ENCODE assay signal across 28 cellular contexts in genomic region chr22:30274061-30274812, GRCh38. TPM values are rescaled to one million over a fixed set of nuclear protein-coding genes. Genes with fewer than 3 reads are reported as not detected.
A peak's percentile ranks its signal among the peaks of the same experiment; 100 is the strongest.
DNase-seq lines count a peak whose midpoint lies in the region; ATAC-seq and TF ChIP-seq lines count a peak whose summit lies in the region.
"Had no signal": no experiment of that assay in that cellular context is flagged by ENCODE, and none has a peak within 500 bp of the region (broad histone marks: within the 10 kb centered on the region; RNA-seq: fewer than 3 reads in every experiment).

No MANE protein-coding gene starts in this region.

- intact Hi-C loops in natural killer cell (cut with micrococcal nuclease) = no loop called here

- H3K4me3 Mint-ChIP-seq in natural killer cell treated with Interleukin-12 subunit alpha and Interleukin-12 subunit beta and Interleukin-15 and Interleukin-18, amount 100 ng/mL, for 72 hours = no peak overlapping the region
- H3K4me3 Mint-ChIP-seq in natural killer cell = no peak overlapping the region
- no peak overlapping the region for H3K4me3 Mint-ChIP-seq in endodermal cell
- H3K4me3 Mint-ChIP-seq: stimulated activated naive B cell treated with anti-CD40 and anti-IgM and Interleukin-4, amounts not matched to agents 10 μg/mL and 1 μg/mL and 100 μg/mL, for 72 hours had no signal

- H3K36me3 ChIP-seq in KOPT-K1 (ENCODE audit: insufficient read depth, low read length) (peaks cover 31% of the 10 kb centered on the region), endodermal cell (ENCODE audit: control insufficient read depth, insufficient read depth, low read length) (no peaks in the 10 kb centered on the region)
- H3K36me3 ChIP-seq: gastroesophageal sphincter, Peyer's patch, right atrium auricular region, SJCRH30 had no signal

- H3K9me3 ChIP-seq in KOPT-K1 (ENCODE audit: insufficient read depth, low read length, poor library complexity, severe bottlenecking) (no peaks in the 10 kb centered on the region), endodermal cell (ENCODE audit: control insufficient read depth, low read length) (no peaks in the 10 kb centered on the region)
- H3K9me3 ChIP-seq: gastroesophageal sphincter, Peyer's patch, right atrium auricular region, SJCRH30, spleen, testis had no signal

- no peak overlapping the region for H3K4me3 ChIP-seq in endodermal cell (ENCODE audit: low read length)
- H3K4me3 ChIP-seq: coronary artery, gastroesophageal sphincter, Peyer's patch, right atrium auricular region, SJCRH30, testis had no signal

- H3K36me3 Mint-ChIP-seq in natural killer cell treated with Interleukin-12 subunit alpha and Interleukin-12 subunit beta and Interleukin-15 and Interleukin-18, amount 100 ng/mL, for 72 hours = no peaks in the 10 kb centered on the region
- H3K36me3 Mint-ChIP-seq in natural killer cell (no peaks in the 10 kb centered on the region), endodermal cell (ENCODE audit: low read depth) (no peaks in the 10 kb centered on the region)

- H3K27me3 Mint-ChIP-seq in natural killer cell treated with Interleukin-12 subunit alpha and Interleukin-12 subunit beta and Interleukin-15 and Interleukin-18, amount 100 ng/mL, for 72 hours = peaks cover 0 to 19% of the 10 kb centered on the region in 2 donors
- peaks cover 21 to 22% of the 10 kb centered on the region in 2 donors for H3K27me3 Mint-ChIP-seq in natural killer cell (ENCODE audit: low read depth in 2 of 2)
- H3K27me3 Mint-ChIP-seq in endodermal cell (ENCODE audit: insufficient read depth) = no peaks in the 10 kb centered on the region
- H3K27me3 Mint-ChIP-seq: activated T-helper 17 cell treated with anti-CD3 and anti-CD28 coated beads, Interleukin-2, amount 50 U/mL, for 72 hours had no signal

- H3K27ac Mint-ChIP-seq in natural killer cell treated with Interleukin-12 subunit alpha and Interleukin-12 subunit beta and Interleukin-15 and Interleukin-18, amount 100 ng/mL, for 72 hours = peak overlapping the region; percentile 38 to 47
- peak overlapping the region in 1 of 2 donors; percentile 67 for H3K27ac Mint-ChIP-seq in natural killer cell
- H3K27ac Mint-ChIP-seq in endodermal cell = peak overlapping the region; percentile 13
- H3K27ac Mint-ChIP-seq: activated T-helper 17 cell treated with anti-CD3 and anti-CD28 coated beads, Interleukin-2, amount 50 U/mL, for 72 hours had no signal

- ATAC-seq in natural killer cell treated with Interleukin-12 subunit alpha and Interleukin-12 subunit beta and Interleukin-15 and Interleukin-18, amount 100 ng/mL, for 72 hours = no peak
- no peak for ATAC-seq in natural killer cell
- ATAC-seq in GM21381 (IDR thresholded peaks at IDR 0.05; ENCODE audit: unreplicated experiment) = no peak
- ATAC-seq: activated T-helper 17 cell treated with anti-CD3 and anti-CD28 coated beads, Interleukin-2, amount 50 U/mL, for 72 hours; gastroesophageal sphincter; left lobe of liver; stimulated activated naive B cell treated with anti-CD40 and anti-IgM and Interleukin-4, amounts not matched to agents 10 μg/mL and 1 μg/mL and 100 μg/mL, for 72 hours had no signal

- TF ChIP-seq CTCF in natural killer cell (IDR thresholded peaks at IDR 0.05) = no peak
- no peak for TF ChIP-seq CTCF in endodermal cell (conservative IDR thresholded peaks at IDR 0.05)

- no peaks in the 10 kb centered on the region for H3K9me3 Mint-ChIP-seq in natural killer cell treated with Interleukin-12 subunit alpha and Interleukin-12 subunit beta and Interleukin-15 and Interleukin-18, amount 100 ng/mL, for 72 hours
- H3K9me3 Mint-ChIP-seq in natural killer cell (no peaks in the 10 kb centered on the region), endodermal cell (no peaks in the 10 kb centered on the region)
- H3K9me3 Mint-ChIP-seq: activated T-helper 17 cell treated with anti-CD3 and anti-CD28 coated beads, Interleukin-2, amount 50 U/mL, for 72 hours; stimulated activated naive B cell treated with anti-CD40 and anti-IgM and Interleukin-4, amounts not matched to agents 10 μg/mL and 1 μg/mL and 100 μg/mL, for 72 hours had no signal

- no peak overlapping the region for H3K9ac ChIP-seq in endodermal cell (ENCODE audit: extremely low read depth, low read length, poor library complexity, severe bottlenecking)
- H3K9ac ChIP-seq: parathyroid adenoma had no signal

- H3K4me1 ChIP-seq in endodermal cell (ENCODE audit: control insufficient read depth, insufficient read depth, low read length) = no peaks in the 10 kb centered on the region
- H3K4me1 ChIP-seq: SJCRH30 had no signal

- peaks cover 31 to 35% of the 10 kb centered on the region in 2 donors for H3K4me1 Mint-ChIP-seq in natural killer cell treated with Interleukin-12 subunit alpha and Interleukin-12 subunit beta and Interleukin-15 and Interleukin-18, amount 100 ng/mL, for 72 hours (ENCODE audit: low read depth in 2 of 2)
- H3K4me1 Mint-ChIP-seq in natural killer cell = peaks cover 18 to 39% of the 10 kb centered on the region in 2 donors
- peaks cover 4% of the 10 kb centered on the region for H3K4me1 Mint-ChIP-seq in endodermal cell

- WGBS in endodermal cell (ENCODE audit: insufficient coverage in 1 of 2, insufficient read length in 1 of 2), 2 experiments = 89 to 91% methylated on average over 11 to 14 of the region's 14 CpGs

- no peaks in the 10 kb centered on the region for H3K27me3 ChIP-seq in endodermal cell (ENCODE audit: control insufficient read depth, insufficient read depth, low read length, poor library complexity, severe bottlenecking)
- H3K27me3 ChIP-seq: gastroesophageal sphincter, Peyer's patch, right atrium auricular region, SJCRH30, testis had no signal

- DNase-seq in natural killer cell treated with Interleukin-12 subunit alpha and Interleukin-12 subunit beta and Interleukin-15 and Interleukin-18, amount 100 ng/mL, for 72 hours (ENCODE audit: low spot score) = no peak
- no peak for DNase-seq in natural killer cell
- no peak for DNase-seq in endodermal cell
- DNase-seq in HuH-7.5 (ENCODE audit: low spot score) = no peak
- no peak for DNase-seq in 8988T
- DNase-seq: activated CD4-positive, alpha-beta T cell treated with anti-CD3 and anti-CD28 coated beads for 48 hours; COR-L47; EL; HCEC 1CT; hippocampal formation; Karpas-422; MV-4-11; NCI-H1694 treated with DMSO at 0.1 percent for 48 hours; NCI-H526; Peyer's patch; SJCRH30; spleen; stimulated activated CD4-positive, alpha-beta T cell treated with anti-CD3 and anti-CD28 coated beads, Interleukin-4, amount 100 ng/mL, for 1 hour; stimulated activated naive B cell treated with anti-CD40 and anti-IgM and Interleukin-4, amounts not matched to agents 10 μg/mL and 1 μg/mL and 100 μg/mL, for 72 hours; testis had no signal

- H3K27ac ChIP-seq in KOPT-K1 (ENCODE audit: low read depth, low read length, poor library complexity, severe bottlenecking) (peak overlapping the region; percentile 90), endodermal cell (ENCODE audit: low read depth, low read length) (no peak overlapping the region)
- H3K27ac ChIP-seq: coronary artery, gastroesophageal sphincter, parathyroid adenoma, Peyer's patch, right atrium auricular region, SJCRH30, testis had no signal

RNA-seq across cellular contexts. Expression of gene OSM, which starts 7.6 kb away (rescaled TPM):
- 10 to 100 TPM; 15.5 to 38.7 TPM for total RNA-seq in natural killer cell treated with Interleukin-12 subunit alpha and Interleukin-12 subunit beta and Interleukin-15 and Interleukin-18, amount 100 ng/mL, for 72 hours
- total RNA-seq in natural killer cell (100 to 1,000 TPM in 1 of 3 donors, 10 to 100 TPM in 2; 17.4 to 142 (median 18.1) TPM), endodermal cell (not detected)
- polyA plus RNA-seq in endodermal cell (2013, experiment 1 of 2) = not detected
- not detected for polyA plus RNA-seq in endodermal cell (2013, experiment 2 of 2)
- total RNA-seq: Peyer's patch, SJCRH30 had no signal

RNA-seq across cellular contexts. Expression of gene CASTOR1, which starts 15.1 kb away (rescaled TPM):
- total RNA-seq in natural killer cell treated with Interleukin-12 subunit alpha and Interleukin-12 subunit beta and Interleukin-15 and Interleukin-18, amount 100 ng/mL, for 72 hours = 1 to 10 TPM; 4.0 to 4.4 TPM
- 10 to 100 TPM in 1 of 3 donors, 1 to 10 TPM in 2; 7.0 to 11.9 (median 8.8) TPM for total RNA-seq in natural killer cell
- total RNA-seq in endodermal cell = 10 to 100 TPM; 19.2 to 19.5 TPM
- 8.4 TPM for polyA plus RNA-seq in endodermal cell (2013, experiment 1 of 2)
- polyA plus RNA-seq in endodermal cell (2013, experiment 2 of 2) = 10.1 TPM

RNA-seq across cellular contexts. Expression of gene LIF, which starts 27.7 kb away (rescaled TPM):
- total RNA-seq in natural killer cell treated with Interleukin-12 subunit alpha and Interleukin-12 subunit beta and Interleukin-15 and Interleukin-18, amount 100 ng/mL, for 72 hours = 100 to 1,000 TPM in 1 of 2 donors, 10 to 100 TPM in 1; 63.3 to 125 TPM
- total RNA-seq in natural killer cell = 1 to 10 TPM; 2.0 to 2.7 (median 2.6) TPM
- total RNA-seq in endodermal cell = under 1 TPM; 0.31 to 0.77 TPM
- polyA plus RNA-seq in endodermal cell (2013, experiment 1 of 2) = 0.78 TPM
- 0.87 TPM for polyA plus RNA-seq in endodermal cell (2013, experiment 2 of 2)

RNA-seq across cellular contexts. Expression of gene TBC1D10A, which starts 52.5 kb away (rescaled TPM):
- 10 to 100 TPM; 13.9 to 28.3 TPM for total RNA-seq in natural killer cell treated with Interleukin-12 subunit alpha and Interleukin-12 subunit beta and Interleukin-15 and Interleukin-18, amount 100 ng/mL, for 72 hours
- total RNA-seq in natural killer cell = 10 to 100 TPM; 38.9 to 48.0 (median 47.9) TPM
- 10 to 100 TPM; 12.1 to 13.7 TPM for total RNA-seq in endodermal cell
- 7.3 TPM for polyA plus RNA-seq in endodermal cell (2013, experiment 1 of 2)
- polyA plus RNA-seq in endodermal cell (2013, experiment 2 of 2) = 6.9 TPM

Comparison
In these comparisons a context has a peak if more than half of its experiments do, and no peak if none do; other contexts are left out.
1. RNA of gene LIF, which starts 27.7 kb away (total RNA-seq): 63.3 to 125 TPM in natural killer cell treated with Interleukin-12 subunit alpha and Interleukin-12 subunit beta and Interleukin-15 and Interleukin-18, amount 100 ng/mL, for 72 hours; 2.0 to 2.7 TPM in natural killer cell and 0.31 to 0.77 TPM in endodermal cell; every median in the first group is over 10 times any median in the second.
2. RNA of gene OSM, which starts 7.6 kb away (total RNA-seq): 15.5 to 38.7 TPM in natural killer cell treated with Interleukin-12 subunit alpha and Interleukin-12 subunit beta and Interleukin-15 and Interleukin-18, amount 100 ng/mL, for 72 hours and 17.4 to 142 TPM in natural killer cell; not detected in endodermal cell; every median in the first group is over 10 times any median in the second.